ENCODE assay signal across 33 cellular contexts in genomic region chr16:2439598-2439997, GRCh38. TPM values are rescaled to one million over a fixed set of nuclear protein-coding genes. Genes with fewer than 3 reads are reported as not detected.
DNase-seq lines count a peak whose midpoint lies in the region; ATAC-seq and TF ChIP-seq lines count a peak whose summit lies in the region.
"Had no signal": no experiment of that assay in that cellular context is flagged by ENCODE, and none has a peak within 500 bp of the region (broad histone marks: within the 10 kb centered on the region; RNA-seq: fewer than 3 reads in every experiment).

No MANE protein-coding gene starts in this region.

- TF ChIP-seq CTCF in natural killer cell (IDR thresholded peaks at IDR 0.05) = no peak
- no peak for TF ChIP-seq CTCF in OCI-LY7 (conservative IDR thresholded peaks at IDR 0.05; ENCODE audit: low read length)
- no peak for TF ChIP-seq CTCF in upper lobe of right lung (IDR thresholded peaks at IDR 0.05)

- H3K27me3 Mint-ChIP-seq in natural killer cell (ENCODE audit: low read depth in 2 of 2) = no peaks in the 10 kb centered on the region
- no peaks in the 10 kb centered on the region for H3K27me3 Mint-ChIP-seq in natural killer cell treated with Interleukin-12 subunit alpha and Interleukin-12 subunit beta and Interleukin-15 and Interleukin-18, amount 100 ng/mL, for 72 hours
- H3K27me3 Mint-ChIP-seq: dendritic cell treated with granulocyte-macrophage colony-stimulating factor and Interleukin-4, amounts not matched to agents 40 ng/mL and 50 ng/mL, for 4 days had no signal

- H3K9me2 ChIP-seq in OCI-LY7 (ENCODE audit: insufficient read depth, low read length) = no peaks in the 10 kb centered on the region

- H3K4me2 ChIP-seq in OCI-LY7 (ENCODE audit: low read length) = peak overlapping the region; percentile 28; the same call in 1 of the 2 replicates
- H3K4me2 ChIP-seq: GM23338 had no signal

- BruUV-seq in OCI-LY7 (replicated peaks; lab: Mats Ljungman, UMichigan) = no TSS peak

- H3K4me1 Mint-ChIP-seq in natural killer cell = peaks cover 17 to 19% of the 10 kb centered on the region in 2 donors
- H3K4me1 Mint-ChIP-seq in natural killer cell treated with Interleukin-12 subunit alpha and Interleukin-12 subunit beta and Interleukin-15 and Interleukin-18, amount 100 ng/mL, for 72 hours (ENCODE audit: low read depth in 2 of 2) = peaks cover 7 to 14% of the 10 kb centered on the region in 2 donors
- H3K4me1 Mint-ChIP-seq: GM23338, WTC11 had no signal

- H3K27me3 ChIP-seq in upper lobe of right lung = no peaks in the 10 kb centered on the region
- H3K27me3 ChIP-seq: esophagus muscularis mucosa, neutrophil, right lobe of liver, SJCRH30 had no signal

- peak overlapping the region; percentile 55 for H3K27ac ChIP-seq in OCI-LY7 (ENCODE audit: low read depth, low read length, poor library complexity, severe bottlenecking)
- no peak overlapping the region for H3K27ac ChIP-seq in upper lobe of right lung
- H3K27ac ChIP-seq: esophagus muscularis mucosa, neutrophil, prostate gland, right lobe of liver, SJCRH30 had no signal

- intact Hi-C loops in natural killer cell (cut with micrococcal nuclease) = no loop called here
- intact Hi-C loops in OCI-LY7 (cut with micrococcal nuclease; ENCODE audit: unreplicated experiment) = no loop called here
- intact Hi-C loops in upper lobe of right lung (cut with DNase I) = no loop called here

- no peaks in the 10 kb centered on the region for H3K79me2 ChIP-seq in OCI-LY7 (ENCODE audit: insufficient read depth, low read depth, low read length)

- peak overlapping the region; percentile 78 to 79 for H3K27ac Mint-ChIP-seq in natural killer cell
- H3K27ac Mint-ChIP-seq in natural killer cell treated with Interleukin-12 subunit alpha and Interleukin-12 subunit beta and Interleukin-15 and Interleukin-18, amount 100 ng/mL, for 72 hours = peak overlapping the region in 1 of 2 donors; percentile 76
- H3K27ac Mint-ChIP-seq: dendritic cell treated with granulocyte-macrophage colony-stimulating factor and Interleukin-4, amounts not matched to agents 40 ng/mL and 50 ng/mL, for 4 days; GM23338; WTC11 had no signal

- no peak overlapping the region for H3K4me3 Mint-ChIP-seq in natural killer cell
- no peak overlapping the region for H3K4me3 Mint-ChIP-seq in natural killer cell treated with Interleukin-12 subunit alpha and Interleukin-12 subunit beta and Interleukin-15 and Interleukin-18, amount 100 ng/mL, for 72 hours
- H3K4me3 Mint-ChIP-seq: dendritic cell treated with granulocyte-macrophage colony-stimulating factor and Interleukin-4, amounts not matched to agents 40 ng/mL and 50 ng/mL, for 4 days; GM23338; WTC11 had no signal

- peaks cover 17% of the 10 kb centered on the region for H3K4me1 ChIP-seq in OCI-LY7 (ENCODE audit: insufficient read depth, low read length, poor library complexity, severe bottlenecking)
- H3K4me1 ChIP-seq in upper lobe of right lung = no peaks in the 10 kb centered on the region
- H3K4me1 ChIP-seq: esophagus muscularis mucosa, prostate gland, right lobe of liver, SJCRH30 had no signal

- no peaks in the 10 kb centered on the region for H3K36me3 Mint-ChIP-seq in natural killer cell
- H3K36me3 Mint-ChIP-seq in natural killer cell treated with Interleukin-12 subunit alpha and Interleukin-12 subunit beta and Interleukin-15 and Interleukin-18, amount 100 ng/mL, for 72 hours = no peaks in the 10 kb centered on the region

- H2AFZ ChIP-seq in OCI-LY7 (ENCODE audit: low read length) = no peak overlapping the region
- H2AFZ ChIP-seq: GM23338 had no signal

- H3K9me3 ChIP-seq in OCI-LY7 (ENCODE audit: low read length) = no peaks in the 10 kb centered on the region
- H3K9me3 ChIP-seq in upper lobe of right lung = no peaks in the 10 kb centered on the region
- H3K9me3 ChIP-seq: esophagus muscularis mucosa, neutrophil, prostate gland, right lobe of liver, SJCRH30 had no signal

- POLR2A ChIA-PET in OCI-LY7 (lab: Charles Lee) = interaction anchor here (0.5 to 0.6 kb wide), 2 partner anchors 30 to 297 kb away, joined by 3 to 4 read pairs; no protein-coding TSS in a partner anchor

- no peak for DNase-seq in natural killer cell
- DNase-seq in natural killer cell treated with Interleukin-12 subunit alpha and Interleukin-12 subunit beta and Interleukin-15 and Interleukin-18, amount 100 ng/mL, for 72 hours (ENCODE audit: low spot score) = no peak
- DNase-seq in OCI-LY7 (ENCODE audit: low spot score) = no peak
- no peak for DNase-seq in upper lobe of right lung
- no peak for DNase-seq in stimulated activated CD4-positive, alpha-beta T cell treated with anti-CD3 and anti-CD28 coated beads, Interleukin-1b, Interleukin-23, amount 100 ng/mL, for 48 hours
- no peak for DNase-seq in Kasumi-1 (lab: John Stamatoyannopoulos, UW)
- DNase-seq: activated CD4-positive, alpha-beta T cell treated with anti-CD3 and anti-CD28 coated beads, Interleukin-2, amount 50 U/mL, for 48 hours; activated effector memory CD4-positive, alpha-beta T cell treated with anti-CD3 and anti-CD28 coated beads, Interleukin-2, amount 50 U/mL, for 16 hours; activated T-cell treated with anti-CD3 and anti-CD28 coated beads for 4 hours; C1 segment of cervical spinal cord; Calu3; DMS79 treated with DMSO at 0.1 percent for 48 hours; foreskin fibroblast; head of caudate nucleus; IMR-90; left ventricle myocardium superior; NCI-H446; NCI-H748 treated with DMSO at 0.1 percent for 48 hours; right lobe of liver; SJCRH30; stimulated activated CD4-positive, alpha-beta T cell treated with anti-CD3 and anti-CD28 coated beads, Interleukin-12 subunit alpha, Interleukin-12 subunit beta, amount 100 ng/mL, for 4 hours; stimulated activated CD4-positive, alpha-beta T cell treated with anti-CD3 and anti-CD28 coated beads, Interleukin-4, amount 100 ng/mL, for 1 hour; trophoblast cell had no signal

- peaks cover 83% of the 10 kb centered on the region for H3K36me3 ChIP-seq in OCI-LY7 (ENCODE audit: insufficient read depth, low read length)
- H3K36me3 ChIP-seq in upper lobe of right lung = peaks cover 4% of the 10 kb centered on the region
- H3K36me3 ChIP-seq: prostate gland, right lobe of liver had no signal

- ATAC-seq in natural killer cell (no peak), esophagus mucosa (peak; percentile 33), upper lobe of right lung (peak; percentile 38)
- no peak for ATAC-seq in natural killer cell treated with Interleukin-12 subunit alpha and Interleukin-12 subunit beta and Interleukin-15 and Interleukin-18, amount 100 ng/mL, for 72 hours
- ATAC-seq: GM23338, left ventricle myocardium superior, right lobe of liver, WTC11 had no signal

- no peak overlapping the region for H3K4me3 ChIP-seq in OCI-LY7 (ENCODE audit: low read depth, low read length, poor library complexity, severe bottlenecking)
- no peak overlapping the region for H3K4me3 ChIP-seq in upper lobe of right lung
- H3K4me3 ChIP-seq: esophagus muscularis mucosa, GM23338, prostate gland, right lobe of liver, SJCRH30 had no signal

- no peaks in the 10 kb centered on the region for H3K9me3 Mint-ChIP-seq in natural killer cell
- H3K9me3 Mint-ChIP-seq in natural killer cell treated with Interleukin-12 subunit alpha and Interleukin-12 subunit beta and Interleukin-15 and Interleukin-18, amount 100 ng/mL, for 72 hours = no peaks in the 10 kb centered on the region
- H3K9me3 Mint-ChIP-seq: dendritic cell treated with granulocyte-macrophage colony-stimulating factor and Interleukin-4, amounts not matched to agents 40 ng/mL and 50 ng/mL, for 4 days; GM23338; WTC11 had no signal

- no peaks in the 10 kb centered on the region for H4K20me1 ChIP-seq in OCI-LY7 (ENCODE audit: insufficient read depth, low read length)

- CTCF ChIA-PET in OCI-LY7 (lab: Charles Lee; ENCODE audit: unreplicated experiment) = interaction anchor here (0.6 to 2.0 kb wide), 2 partner anchors 9 to 17 kb away, joined by 3 to 7 read pairs; partner anchors contain the start of gene CCNF

RNA-seq across cellular contexts. Expression of gene CCNF, which starts 10.4 kb away (rescaled TPM):
- 10 to 100 TPM in 1 of 3 donors, 1 to 10 TPM in 2; 7.5 to 14.2 (median 8.4) TPM for total RNA-seq in natural killer cell
- total RNA-seq in natural killer cell treated with Interleukin-12 subunit alpha and Interleukin-12 subunit beta and Interleukin-15 and Interleukin-18, amount 100 ng/mL, for 72 hours = 10 to 100 TPM; 36.1 to 79.5 TPM
- 71.5 and 82.1 TPM in 2 replicates for total RNA-seq in OCI-LY7 (2014; rRNA removed; shearing (Covaris generic))
- total RNA-seq in OCI-LY7 (2022) = 83.3 and 93.0 TPM in 2 replicates
- 11.1 TPM for total RNA-seq in esophagus mucosa
- 3.6 TPM for total RNA-seq in upper lobe of right lung

RNA-seq across cellular contexts. Expression of gene TEDC2, which starts 20.3 kb away (rescaled TPM):
- total RNA-seq in natural killer cell = 1 to 10 TPM in 1 of 3 donors, under 1 TPM in 2; 0.47 to 2.2 (median 0.55) TPM
- 10 to 100 TPM in 1 of 2 donors, 1 to 10 TPM in 1; 8.6 to 39.0 TPM for total RNA-seq in natural killer cell treated with Interleukin-12 subunit alpha and Interleukin-12 subunit beta and Interleukin-15 and Interleukin-18, amount 100 ng/mL, for 72 hours
- 89.3 and 110 TPM in 2 replicates for total RNA-seq in OCI-LY7 (2014; rRNA removed; shearing (Covaris generic))
- total RNA-seq in OCI-LY7 (2022) = 48.0 and 56.0 TPM in 2 replicates
- total RNA-seq in esophagus mucosa = 3.1 TPM
- total RNA-seq in upper lobe of right lung = not detected
- total RNA-seq: mesenteric fat pad had no signal

RNA-seq across cellular contexts. Expression of gene NTN3, which starts 31.5 kb away (rescaled TPM):
- total RNA-seq in natural killer cell (not detected), OCI-LY7 (2022) (1.5 and 1.7 TPM in 2 replicates), esophagus mucosa (0.08 TPM), upper lobe of right lung (not detected)
- total RNA-seq in natural killer cell treated with Interleukin-12 subunit alpha and Interleukin-12 subunit beta and Interleukin-15 and Interleukin-18, amount 100 ng/mL, for 72 hours = not detected
- 2.3 and 4.8 TPM in 2 replicates for total RNA-seq in OCI-LY7 (2014; rRNA removed; shearing (Covaris generic))
- total RNA-seq: Calu3, mesenteric fat pad, RPMI7951, subcutaneous adipose tissue had no signal

RNA-seq across cellular contexts. Expression of gene TBC1D24, which starts 35.3 kb away (rescaled TPM):
- total RNA-seq in natural killer cell = 10 to 100 TPM in 2 of 3 donors, 1 to 10 TPM in 1; 7.2 to 13.0 (median 10.9) TPM
- total RNA-seq in natural killer cell treated with Interleukin-12 subunit alpha and Interleukin-12 subunit beta and Interleukin-15 and Interleukin-18, amount 100 ng/mL, for 72 hours = 10 to 100 TPM; 22.0 to 39.9 TPM
- 19.8 and 23.4 TPM in 2 replicates for total RNA-seq in OCI-LY7 (2014; rRNA removed; shearing (Covaris generic))
- total RNA-seq in OCI-LY7 (2022) = 29.9 and 34.7 TPM in 2 replicates
- 2.0 TPM for total RNA-seq in esophagus mucosa
- 43.7 TPM for total RNA-seq in upper lobe of right lung

Comparison
In these comparisons a context has a peak if more than half of its experiments do, and no peak if none do; other contexts are left out.
1. ATAC-seq: peak in esophagus mucosa (single experiment) and upper lobe of right lung (single experiment); none in natural killer cell (0 of 3) and natural killer cell treated with Interleukin-12 subunit alpha and Interleukin-12 subunit beta and Interleukin-15 and Interleukin-18, amount 100 ng/mL, for 72 hours (0 of 2).